Comparison of ENCODE assay signal across 24 cellular contexts in genomic region chr15:97520689-97521088, GRCh38.
"Had no signal": no experiment of that assay in that cellular context is flagged by ENCODE, and none has a peak within 500 bp of the region (broad histone marks: within the 10 kb centered on the region; RNA-seq: fewer than 3 reads in every experiment).

No MANE protein-coding gene starts in this region.

- H3K27me3 ChIP-seq: foreskin keratinocyte, left lung, pancreas, spleen, testis, tibial nerve, upper lobe of right lung had no signal

- H3K27ac Mint-ChIP-seq: endodermal cell; naive B cell; progenitor cell of endocrine pancreas; stimulated activated memory B cell treated with anti-CD40 and anti-IgM and Interleukin-4, amounts not matched to agents 10 μg/mL and 1 μg/mL and 100 μg/mL, for 72 hours; stimulated activated naive CD8-positive, alpha-beta T cell treated with anti-CD3 and anti-CD28 coated beads, Interleukin-15, Interleukin-2, amounts not matched to agents 100 ng/mL and 50 ng/mL, for 24 hours had no signal

- ATAC-seq: foreskin keratinocyte; left lung; pancreas; stimulated activated memory B cell treated with anti-CD40 and anti-IgM and Interleukin-4, amounts not matched to agents 10 μg/mL and 1 μg/mL and 100 μg/mL, for 72 hours; upper lobe of right lung had no signal

- H3K27ac ChIP-seq: coronary artery, foreskin keratinocyte, left lung, pancreas, spleen, testis, tibial nerve, upper lobe of right lung had no signal

- H3K4me3 Mint-ChIP-seq: endodermal cell; naive B cell; stimulated activated memory B cell treated with anti-CD40 and anti-IgM and Interleukin-4, amounts not matched to agents 10 μg/mL and 1 μg/mL and 100 μg/mL, for 72 hours; stimulated activated naive CD8-positive, alpha-beta T cell treated with anti-CD3 and anti-CD28 coated beads, Interleukin-15, Interleukin-2, amounts not matched to agents 100 ng/mL and 50 ng/mL, for 24 hours had no signal

- H3K4me3 ChIP-seq: left lung, lung, pancreas, testis, upper lobe of right lung had no signal

- H3K9me3 ChIP-seq: left lung, pancreas, spleen, testis, tibial nerve, upper lobe of right lung had no signal

- H3K27me3 Mint-ChIP-seq: naive B cell; stimulated activated memory B cell treated with anti-CD40 and anti-IgM and Interleukin-4, amounts not matched to agents 10 μg/mL and 1 μg/mL and 100 μg/mL, for 72 hours; stimulated activated naive CD8-positive, alpha-beta T cell treated with anti-CD3 and anti-CD28 coated beads, Interleukin-15, Interleukin-2, amounts not matched to agents 100 ng/mL and 50 ng/mL, for 24 hours had no signal

- H3K4me1 Mint-ChIP-seq: naive B cell; stimulated activated memory B cell treated with anti-CD40 and anti-IgM and Interleukin-4, amounts not matched to agents 10 μg/mL and 1 μg/mL and 100 μg/mL, for 72 hours had no signal

- H3K36me3 ChIP-seq: left lung, pancreas, spleen, tibial nerve, upper lobe of right lung had no signal

- H3K4me1 ChIP-seq: foreskin keratinocyte, left lung, pancreas, testis, upper lobe of right lung had no signal

- H3K36me3 Mint-ChIP-seq: naive B cell; stimulated activated memory B cell treated with anti-CD40 and anti-IgM and Interleukin-4, amounts not matched to agents 10 μg/mL and 1 μg/mL and 100 μg/mL, for 72 hours had no signal

- DNase-seq: effector CD4-positive, alpha-beta T cell; endodermal cell; erythroblast; foreskin keratinocyte; hypothalamus; kidney glomerular epithelial cell; left lung; mesendoderm; naive B cell; occipital lobe; pancreas; spleen; stimulated activated CD4-positive, alpha-beta T cell treated with anti-CD3 and anti-CD28 coated beads, Interleukin-15, amount 100 ng/mL, for 24 hours; stimulated activated CD4-positive, alpha-beta T cell treated with anti-CD3 and anti-CD28 coated beads, Interleukin-1b, Interleukin-23, amount 100 ng/mL, for 48 hours; stimulated activated CD4-positive, alpha-beta T cell treated with anti-CD3 and anti-CD28 coated beads, Interleukin-4, amount 100 ng/mL, for 24 hours; testis; upper lobe of right lung had no signal

- H3K9me3 Mint-ChIP-seq: endodermal cell; nephron; stimulated activated naive CD8-positive, alpha-beta T cell treated with anti-CD3 and anti-CD28 coated beads, Interleukin-15, Interleukin-2, amounts not matched to agents 100 ng/mL and 50 ng/mL, for 24 hours had no signal
